Comparison of ENCODE assay signal across 20 cellular contexts in genomic region chr2:168935810-168936581, GRCh38. TPM values are rescaled to one million over a fixed set of nuclear protein-coding genes. Genes with fewer than 3 reads are reported as not detected.
DNase-seq lines count a peak whose midpoint lies in the region; ATAC-seq and TF ChIP-seq lines count a peak whose summit lies in the region.
"Had no signal": no experiment of that assay in that cellular context is flagged by ENCODE, and none has a peak within 500 bp of the region (broad histone marks: within the 10 kb centered on the region; RNA-seq: fewer than 3 reads in every experiment).

No MANE protein-coding gene starts in this region.

- H3K4me3 ChIP-seq in GM23338 (no peak overlapping the region), skeletal muscle cell (ENCODE audit: low read depth, low read length) (no peak overlapping the region), esophagus muscularis mucosa (no peak overlapping the region)
- H3K4me3 ChIP-seq: adrenal gland, dorsolateral prefrontal cortex, sigmoid colon, suprapubic skin had no signal

- TF ChIP-seq POLR2A in erythroblast (IDR thresholded peaks at IDR 0.05; ENCODE audit: low read length) (no peak), esophagus muscularis mucosa (IDR thresholded peaks at IDR 0.05; ENCODE audit: low read depth) (no peak)

- H3K4me2 ChIP-seq in GM23338, result no peak overlapping the region

- 81% methylated on average over 14 of the region's 14 CpGs for WGBS in esophagus muscularis mucosa

- H3K36me3 ChIP-seq in GM23338 (ENCODE audit: insufficient read depth), result no peaks in the 10 kb centered on the region
- H3K36me3 ChIP-seq in esophagus muscularis mucosa, result no peaks in the 10 kb centered on the region
- H3K36me3 ChIP-seq: adrenal gland, sigmoid colon, suprapubic skin had no signal

- H3K27ac ChIP-seq in GM23338 (ENCODE audit: low read depth) (no peak overlapping the region), esophagus muscularis mucosa (replicated peaks in 1 of 4) (no peak overlapping the region)
- H3K27ac ChIP-seq: adrenal gland, C4-2B, dorsolateral prefrontal cortex, sigmoid colon, suprapubic skin had no signal

- H3K4me1 ChIP-seq in GM23338 (ENCODE audit: insufficient read depth) (no peaks in the 10 kb centered on the region), esophagus muscularis mucosa (no peaks in the 10 kb centered on the region)
- H3K4me1 ChIP-seq: adrenal gland, sigmoid colon, suprapubic skin had no signal

- no peaks in the 10 kb centered on the region for H3K9me3 ChIP-seq in esophagus muscularis mucosa
- H3K9me3 ChIP-seq: adrenal gland, sigmoid colon, suprapubic skin had no signal

- no peaks in the 10 kb centered on the region for H3K36me3 Mint-ChIP-seq in GM23338 (ENCODE audit: low read depth)
- H3K36me3 Mint-ChIP-seq in T-helper 2 cell treated with Interferon-gamma antibody and Interleukin-4, amounts not matched to agents 5 μg/mL and 100 μg/mL, for 36 hours (ENCODE audit: low read depth), result no peaks in the 10 kb centered on the region
- H3K36me3 Mint-ChIP-seq: natural killer cell treated with Interleukin-12 subunit alpha and Interleukin-12 subunit beta and Interleukin-15 and Interleukin-18, amount 100 ng/mL, for 72 hours had no signal

- H3K27me3 Mint-ChIP-seq in GM23338 (ENCODE audit: insufficient read depth, low read depth, poor library complexity), result peaks cover 2% of the 10 kb centered on the region
- H3K27me3 Mint-ChIP-seq in T-helper 2 cell treated with Interferon-gamma antibody and Interleukin-4, amounts not matched to agents 5 μg/mL and 100 μg/mL, for 36 hours (ENCODE audit: low read depth), result peaks cover 23% of the 10 kb centered on the region
- H3K27me3 Mint-ChIP-seq: activated B cell treated with CpG ODN at 0.5 μM for 24 hours, IgD-negative memory B cell had no signal

- H3K9me2 ChIP-seq in GM23338 (ENCODE audit: insufficient read depth), result no peaks in the 10 kb centered on the region

- 0 out of 3 replicates have a peak, but pooled peaks cover 3% of the 10 kb centered on the region for H3K9me3 Mint-ChIP-seq in GM23338
- no peaks in the 10 kb centered on the region for H3K9me3 Mint-ChIP-seq in T-helper 2 cell treated with Interferon-gamma antibody and Interleukin-4, amounts not matched to agents 5 μg/mL and 100 μg/mL, for 36 hours
- H3K9me3 Mint-ChIP-seq: activated B cell treated with CpG ODN at 0.5 μM for 24 hours; IgD-negative memory B cell; natural killer cell treated with Interleukin-12 subunit alpha and Interleukin-12 subunit beta and Interleukin-15 and Interleukin-18, amount 100 ng/mL, for 72 hours had no signal

- DNase-seq in GM23338 (ENCODE audit: low spot score) (no peak), T1000 (lab: John Stamatoyannopoulos, UW) (peak; percentile 38), erythroblast (lab: John Stamatoyannopoulos, UW) (peak; percentile 55 to 83), skeletal muscle cell (ENCODE audit: low read depth) (peak; percentile 87), hepatic stellate cell (ENCODE audit: low spot score) (no peak), esophagus muscularis mucosa (ENCODE audit: extremely low spot score) (no peak)
- DNase-seq in T-helper 2 cell treated with Interferon-gamma antibody and Interleukin-4, amounts not matched to agents 5 μg/mL and 100 μg/mL, for 36 hours (ENCODE audit: low spot score), result no peak
- DNase-seq: activated B cell treated with CpG ODN at 0.5 μM for 24 hours; activated CD8-positive, alpha-beta memory T cell treated with anti-CD3 and anti-CD28 coated beads, Interleukin-2, amount 50 U/mL, for 48 hours; adrenal gland; dorsolateral prefrontal cortex; GDM1; glutamatergic neuron; SIG-M5; sigmoid colon had no signal

- H4K20me1 ChIP-seq in GM23338 (replicated peaks; ENCODE audit: insufficient read depth), result no peaks in the 10 kb centered on the region

- no peak overlapping the region for H3K4me3 Mint-ChIP-seq in GM23338
- no peak overlapping the region for H3K4me3 Mint-ChIP-seq in T-helper 2 cell treated with Interferon-gamma antibody and Interleukin-4, amounts not matched to agents 5 μg/mL and 100 μg/mL, for 36 hours
- H3K4me3 Mint-ChIP-seq: activated B cell treated with CpG ODN at 0.5 μM for 24 hours; IgD-negative memory B cell; natural killer cell treated with Interleukin-12 subunit alpha and Interleukin-12 subunit beta and Interleukin-15 and Interleukin-18, amount 100 ng/mL, for 72 hours had no signal

- no peaks in the 10 kb centered on the region for H3F3A ChIP-seq in GM23338 (replicated peaks; ENCODE audit: low read depth)

- no peak for TF ChIP-seq EP300 in esophagus muscularis mucosa (IDR thresholded peaks at IDR 0.05)

- H3K79me2 ChIP-seq in GM23338 (replicated peaks; ENCODE audit: insufficient read depth), result no peaks in the 10 kb centered on the region

- H3K27me3 ChIP-seq in GM23338 (ENCODE audit: insufficient read depth), result no peaks in the 10 kb centered on the region
- H3K27me3 ChIP-seq in esophagus muscularis mucosa, result no peaks in the 10 kb centered on the region
- H3K27me3 ChIP-seq: adrenal gland, dorsolateral prefrontal cortex, sigmoid colon, suprapubic skin had no signal

- no peak overlapping the region for H3K27ac Mint-ChIP-seq in GM23338
- no peak overlapping the region for H3K27ac Mint-ChIP-seq in T-helper 2 cell treated with Interferon-gamma antibody and Interleukin-4, amounts not matched to agents 5 μg/mL and 100 μg/mL, for 36 hours
- H3K27ac Mint-ChIP-seq: activated B cell treated with CpG ODN at 0.5 μM for 24 hours; IgD-negative memory B cell; natural killer cell treated with Interleukin-12 subunit alpha and Interleukin-12 subunit beta and Interleukin-15 and Interleukin-18, amount 100 ng/mL, for 72 hours had no signal

- H3K4me1 Mint-ChIP-seq in GM23338, result no peaks in the 10 kb centered on the region
- no peaks in the 10 kb centered on the region for H3K4me1 Mint-ChIP-seq in T-helper 2 cell treated with Interferon-gamma antibody and Interleukin-4, amounts not matched to agents 5 μg/mL and 100 μg/mL, for 36 hours (ENCODE audit: low read depth)
- H3K4me1 Mint-ChIP-seq: activated B cell treated with CpG ODN at 0.5 μM for 24 hours had no signal

- intact Hi-C loops in esophagus muscularis mucosa (cut with DNase I), result no loop called here

- H2AFZ ChIP-seq in GM23338, result peak overlapping the region; percentile 49; the same call in 1 of the 2 replicates

- TF ChIP-seq CTCF in GM23338 (conservative IDR thresholded peaks at IDR 0.05; ENCODE audit: low read depth in 2 of 2) (no peak), esophagus muscularis mucosa (IDR thresholded peaks at IDR 0.05) (no peak)

- ATAC-seq in GM23338 (no peak), GM21529 (IDR thresholded peaks at IDR 0.05; ENCODE audit: unreplicated experiment) (no peak)
- ATAC-seq: natural killer cell treated with Interleukin-12 subunit alpha and Interleukin-12 subunit beta and Interleukin-15 and Interleukin-18, amount 100 ng/mL, for 72 hours had no signal

TF ChIP-seq in GM23338, 12 proteins besides CTCF, POLR2A, EP300 and RAD21 (continues in another document):
- no peak for TF ChIP-seq NANOG (IDR thresholded peaks at IDR 0.05; ENCODE audit: borderline replicate concordance)
- no peak for TF ChIP-seq STAT1 (IDR thresholded peaks at IDR 0.05; ENCODE audit: unreplicated experiment)
- no peak for TF ChIP-seq POLR2AphosphoS5 (IDR thresholded peaks at IDR 0.05; ENCODE audit: low read depth)
- TF ChIP-seq JUNB (IDR thresholded peaks at IDR 0.05; ENCODE audit: unreplicated experiment), result no peak
- TF ChIP-seq EZH2 (IDR thresholded peaks at IDR 0.05; ENCODE audit: low read depth, unreplicated experiment), result no peak

RNA-seq across cellular contexts. Expression of gene G6PC2, which starts 34.9 kb away (rescaled TPM):
- not detected in 2 replicates for total RNA-seq in GM23338 (2014; rRNA removed; shearing (Covaris generic))
- polyA plus RNA-seq in GM23338 (2016; fragmentation: Nextera tagmentation; extraction: Ambion mirVana), result not detected in 2 replicates
- total RNA-seq in esophagus muscularis mucosa, result not detected
- total RNA-seq: activated B cell treated with CpG ODN at 0.5 μM for 24 hours; adrenal gland; natural killer cell treated with Interleukin-12 subunit alpha and Interleukin-12 subunit beta and Interleukin-15 and Interleukin-18, amount 100 ng/mL, for 72 hours; sigmoid colon; suprapubic skin had no signal
- polyA plus RNA-seq: IgD-negative memory B cell had no signal

RNA-seq across cellular contexts. Expression of gene SPC25, which starts 45.8 kb away (rescaled TPM):
- 23.4 and 24.7 TPM in 2 replicates for total RNA-seq in GM23338 (2014; rRNA removed; shearing (Covaris generic))
- polyA plus RNA-seq in GM23338 (2016; fragmentation: Nextera tagmentation; extraction: Ambion mirVana), result 61.9 and 72.7 TPM in 2 replicates
- total RNA-seq in esophagus muscularis mucosa, result under 1 TPM in 1 of 4 donors, not detected in 3; 0.23 TPM
- polyA plus RNA-seq: IgD-negative memory B cell had no signal

Comparison
In these comparisons a context has a peak if more than half of its experiments do, and no peak if none do; other contexts are left out.
1. DNase-seq: peak in T1000 (single experiment), erythroblast (2 of 2) and skeletal muscle cell (single experiment); none in GM23338 (single experiment), hepatic stellate cell (single experiment), T-helper 2 cell treated with Interferon-gamma antibody and Interleukin-4, amounts not matched to agents 5 μg/mL and 100 μg/mL, for 36 hours (single experiment) and esophagus muscularis mucosa (single experiment).
2. RNA of gene SPC25, which starts 45.8 kb away (total RNA-seq): 23.4 to 24.7 TPM in GM23338; 0.23 TPM in esophagus muscularis mucosa; every median in the first group is over 10 times any median in the second.